In the genomic region with DNA sequence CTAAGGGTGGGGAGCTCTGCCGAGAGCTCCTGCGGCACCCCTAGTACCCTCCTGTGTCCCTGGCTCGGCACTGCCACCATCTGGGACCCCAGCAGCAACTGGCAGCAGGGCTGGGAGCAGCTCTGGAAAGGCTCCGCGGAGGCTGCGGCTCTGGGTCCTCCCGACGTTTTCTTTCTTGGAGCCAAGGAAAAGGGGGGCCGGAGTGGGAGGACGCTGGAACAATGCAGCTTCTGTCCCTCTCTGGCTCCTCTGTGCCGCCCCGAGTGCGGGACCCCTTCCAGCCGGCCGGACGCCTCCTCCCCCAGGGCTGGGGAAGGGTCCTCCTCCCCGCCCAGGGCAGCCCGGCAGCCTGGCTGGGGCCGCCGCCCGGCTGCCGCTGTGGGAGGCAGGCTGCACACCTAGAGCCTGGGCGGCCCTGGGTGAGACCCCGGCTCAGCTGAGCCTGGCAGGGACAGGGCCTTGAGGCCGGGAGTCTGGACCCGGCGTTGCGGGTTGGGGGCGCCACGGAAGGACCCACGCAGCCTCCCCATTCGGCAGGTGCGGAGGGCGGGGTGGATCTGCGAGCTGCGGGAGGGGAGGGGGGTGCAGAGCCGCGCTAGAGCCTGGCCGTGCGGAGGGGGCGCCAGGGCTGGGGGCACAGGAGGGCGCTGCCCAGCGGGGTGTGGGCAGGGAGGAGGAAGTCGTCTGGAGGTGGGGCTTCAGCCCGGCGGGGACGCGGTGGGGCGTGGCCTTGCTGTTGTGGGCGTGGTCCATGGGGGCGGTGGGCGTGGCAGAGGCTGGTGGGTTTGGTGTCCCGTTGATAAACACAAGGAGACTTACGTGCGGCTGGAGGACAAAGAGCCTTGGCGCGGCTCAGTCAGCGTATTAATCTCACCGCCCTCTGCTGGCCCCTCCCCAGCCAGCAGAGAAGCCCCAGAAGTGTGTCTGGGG, we compare ENCODE assay signal across 9 cellular contexts. TPM values are rescaled to one million over a fixed set of nuclear protein-coding genes. Genes with fewer than 3 reads are reported as not detected.
A peak's percentile ranks its signal among the peaks of the same experiment; 100 is the strongest.
DNase-seq lines count a peak whose midpoint lies in the region; ATAC-seq and TF ChIP-seq lines count a peak whose summit lies in the region.
"Had no signal": no experiment of that assay in that cellular context is flagged by ENCODE, and none has a peak within 500 bp of the region (broad histone marks: within the 10 kb centered on the region; RNA-seq: fewer than 3 reads in every experiment).

No MANE protein-coding gene starts in this region.

- WGBS in adrenal gland, 4 donors = 10 to 26% (median 19%) methylated on average over 9 to 59 of the region's 59 CpGs
- WGBS in psoas muscle, 3 donors = 21 to 28% (median 22%) methylated on average over 41 to 59 of the region's 59 CpGs

- CTCF ChIA-PET in RWPE1 (lab: Yijun Ruan, JAX) = interaction anchor here (0.6 kb wide), 1 partner anchor 31 kb away, joined by 3 read pairs; no protein-coding TSS in a partner anchor

- in situ Hi-C loops in GM13976 (cut with MboI; ENCODE audit: low sequenced_read_pairs, unreplicated experiment) = no loop called here

- H3K9me3 ChIP-seq in adrenal gland (replicated peaks in 1 of 3) = no peaks in the 10 kb centered on the region
- no peaks in the 10 kb centered on the region for H3K9me3 ChIP-seq in right atrium auricular region
- no peaks in the 10 kb centered on the region for H3K9me3 ChIP-seq in psoas muscle
- no peaks in the 10 kb centered on the region for H3K9me3 ChIP-seq in uterus
- H3K9me3 ChIP-seq: SJSA1 had no signal

- H3K4me3 ChIP-seq in adrenal gland (peak overlapping the region in 3 of 4 donors; percentile 30 to 51 (median 40)), right atrium auricular region (peak overlapping the region; percentile 29 to 54), psoas muscle (peak overlapping the region; percentile 48), uterus (peak overlapping the region; percentile 24 to 36)
- H3K4me3 ChIP-seq: SJSA1 had no signal

- POLR2A ChIA-PET in RWPE1 (lab: Yijun Ruan, JAX; ENCODE audit: low non-redundant PET) = no interaction called here

- H3K4me1 ChIP-seq in adrenal gland (replicated peaks in 1 of 2) (peaks cover 16 to 45% of the 10 kb centered on the region in 2 donors), right atrium auricular region (peaks cover 0 to 76% of the 10 kb centered on the region in 2 donors), psoas muscle (no peaks in the 10 kb centered on the region), uterus (no peaks in the 10 kb centered on the region)

- TF ChIP-seq POLR2A in adrenal gland (IDR thresholded peaks at IDR 0.05) (peak in 1 of 2 donors; percentile 78), uterus (IDR thresholded peaks at IDR 0.05) (peak in 1 of 2 donors; percentile 24)

- DNase-seq in GM13976 (ENCODE audit: low spot score) = peak; percentile 85
- peak; percentile 95 for DNase-seq in RWPE1 (ENCODE audit: low spot score)
- DNase-seq in adrenal gland = peak; percentile 81 to 96 (median 93)
- peak; percentile 92 for DNase-seq in right atrium auricular region (ENCODE audit: low spot score)
- DNase-seq in psoas muscle = peak; percentile 73 to 77
- peak; percentile 82 to 83 for DNase-seq in uterus
- no peak for DNase-seq in NCI-H1092 treated with DMSO at 0.1 percent for 48 hours (lab: John Stamatoyannopoulos, UW)
- DNase-seq in NCI-H345 treated with DMSO at 0.1 percent for 48 hours (lab: John Stamatoyannopoulos, UW; ENCODE audit: unreplicated experiment) = no peak

- H3K27me3 ChIP-seq in adrenal gland = no peaks in the 10 kb centered on the region
- H3K27me3 ChIP-seq in right atrium auricular region = no peaks in the 10 kb centered on the region
- H3K27me3 ChIP-seq in psoas muscle (ENCODE audit: insufficient read depth in 3 of 3, low read length in 2 of 3) = peaks cover 0 to 53% (median 10%) of the 10 kb centered on the region in 3 donors
- H3K27me3 ChIP-seq in uterus = no peaks in the 10 kb centered on the region
- H3K27me3 ChIP-seq: SJSA1 had no signal

- H3K27ac ChIP-seq in RWPE1 = peak overlapping the region; percentile 84
- H3K27ac ChIP-seq in adrenal gland = peak overlapping the region in 4 of 5 donors; percentile 56 to 81 (median 69)
- H3K27ac ChIP-seq in right atrium auricular region = peak overlapping the region; percentile 89 to 91
- no peak overlapping the region for H3K27ac ChIP-seq in psoas muscle
- peak overlapping the region in 1 of 2 donors; percentile 69 for H3K27ac ChIP-seq in uterus
- H3K27ac ChIP-seq: SJSA1 had no signal

- TF ChIP-seq CTCF in GM13976 (IDR thresholded peaks at IDR 0.05; ENCODE audit: borderline replicate concordance, control extremely low read depth, extremely low read depth, insufficient read depth, missing control alignments) (no peak), RWPE1 (conservative IDR thresholded peaks at IDR 0.05; ENCODE audit: low read depth) (no peak), adrenal gland (IDR thresholded peaks at IDR 0.05) (no peak), right atrium auricular region (IDR thresholded peaks at IDR 0.05) (no peak), psoas muscle (IDR thresholded peaks at IDR 0.05) (no peak), uterus (IDR thresholded peaks at IDR 0.05) (no peak)

- intact Hi-C loops in adrenal gland (cut with DNase I) (no loop called here), psoas muscle (cut with DNase I) (no loop called here), uterus (cut with DNase I; ENCODE audit: low total_unique reads) (no loop called here)

- peaks cover 0 to 3% of the 10 kb centered on the region in 2 donors for H3K36me3 ChIP-seq in adrenal gland (replicated peaks in 1 of 2)
- peaks cover 7% of the 10 kb centered on the region for H3K36me3 ChIP-seq in right atrium auricular region
- H3K36me3 ChIP-seq in psoas muscle (ENCODE audit: insufficient read depth in 1 of 2, low read depth in 1 of 2) = no peaks in the 10 kb centered on the region
- no peaks in the 10 kb centered on the region for H3K36me3 ChIP-seq in uterus

- peak in 3 of 4 donors; percentile 21 to 51 (median 46) for ATAC-seq in psoas muscle

RNA-seq across cellular contexts. Expression of gene GPSM1, which starts 15.1 kb away (rescaled TPM):
- 10 to 100 TPM in 7 of 8 donors, 1 to 10 TPM in 1; 9.9 to 50.4 (median 17.2) TPM for total RNA-seq in adrenal gland
- polyA plus RNA-seq in adrenal gland = 10 to 100 TPM in 2 of 3 donors, 1 to 10 TPM in 1; 2.9 to 48.9 (median 31.5) TPM
- 10 to 100 TPM; 39.4 to 44.5 TPM for total RNA-seq in right atrium auricular region
- total RNA-seq in psoas muscle = 1 to 10 TPM; 1.3 to 2.3 (median 1.7) TPM
- under 1 TPM; 0.34 to 0.96 (median 0.52) TPM for polyA plus RNA-seq in psoas muscle
- 10 to 100 TPM in 2 of 4 donors, 1 to 10 TPM in 2; 4.4 to 43.6 (median 24.1) TPM for total RNA-seq in uterus

RNA-seq across cellular contexts. Expression of gene DNLZ, which starts 21.1 kb away (rescaled TPM):
- total RNA-seq in adrenal gland (10 to 100 TPM; 12.1 to 28.9 (median 18.3) TPM), right atrium auricular region (10 to 100 TPM; 15.4 to 36.6 TPM), psoas muscle (10 to 100 TPM in 3 of 4 donors, 1 to 10 TPM in 1; 8.2 to 29.6 (median 21.1) TPM), uterus (10 to 100 TPM in 3 of 4 donors, 1 to 10 TPM in 1; 6.8 to 29.4 (median 27.3) TPM)
- polyA plus RNA-seq in adrenal gland (10 to 100 TPM in 2 of 3 donors, 1 to 10 TPM in 1; 3.1 to 20.5 (median 14.7) TPM), psoas muscle (10 to 100 TPM; 18.5 to 40.7 (median 18.7) TPM)

RNA-seq across cellular contexts. Expression of gene CARD9, which starts 31.0 kb away (rescaled TPM):
- total RNA-seq in adrenal gland = 1 to 10 TPM; 1.1 to 5.8 (median 4.0) TPM
- polyA plus RNA-seq in adrenal gland = 10 to 100 TPM in 1 of 3 donors, 1 to 10 TPM in 1, under 1 TPM in 1; 0.35 to 10.6 (median 5.7) TPM
- total RNA-seq in right atrium auricular region = 1 to 10 TPM in 1 of 2 donors, under 1 TPM in 1; 0.15 to 1.1 TPM
- total RNA-seq in psoas muscle = 1 to 10 TPM in 1 of 4 donors, under 1 TPM in 3; 0.26 to 1.1 (median 0.71) TPM
- under 1 TPM; 0.39 to 0.56 (median 0.51) TPM for polyA plus RNA-seq in psoas muscle
- 10 to 100 TPM in 1 of 4 donors, 1 to 10 TPM in 2, under 1 TPM in 1; under 0.01 to 10.6 (median 2.5) TPM for total RNA-seq in uterus

RNA-seq across cellular contexts. Expression of gene CCDC187, which starts 38.6 kb away (rescaled TPM):
- total RNA-seq in adrenal gland (under 1 TPM in 7 of 8 donors, not detected in 1; 0.04 to 0.19 (median 0.09) TPM), right atrium auricular region (not detected), psoas muscle (not detected), uterus (1 to 10 TPM in 2 of 4 donors, under 1 TPM in 2; 0.27 to 5.1 (median 2.2) TPM)
- polyA plus RNA-seq in adrenal gland (under 1 TPM; under 0.01 to 0.08 (median 0.04) TPM), psoas muscle (not detected)
- total RNA-seq: SJSA1 had no signal

RNA-seq across cellular contexts. Expression of gene SNAPC4, which starts 57.5 kb away (rescaled TPM):
- 10 to 100 TPM in 1 of 8 donors, 1 to 10 TPM in 7; 3.3 to 10.6 (median 5.6) TPM for total RNA-seq in adrenal gland
- polyA plus RNA-seq in adrenal gland = 10 to 100 TPM in 1 of 3 donors, 1 to 10 TPM in 2; 3.4 to 20.1 (median 8.3) TPM
- 1 to 10 TPM; 2.5 to 4.4 TPM for total RNA-seq in right atrium auricular region
- total RNA-seq in psoas muscle = 1 to 10 TPM; 3.5 to 4.9 (median 4.5) TPM
- polyA plus RNA-seq in psoas muscle = 1 to 10 TPM; 3.1 to 6.5 (median 5.1) TPM
- 10 to 100 TPM in 2 of 4 donors, 1 to 10 TPM in 1, under 1 TPM in 1; 0.51 to 12.5 (median 7.7) TPM for total RNA-seq in uterus

Comparison
In these comparisons a context has a peak if more than half of its experiments do, and no peak if none do; other contexts are left out.
1. DNase-seq: peak in GM13976 (single experiment), RWPE1 (single experiment), adrenal gland (7 of 7), right atrium auricular region (single experiment), psoas muscle (2 of 2) and uterus (2 of 2); none in NCI-H1092 treated with DMSO at 0.1 percent for 48 hours (single experiment) and NCI-H345 treated with DMSO at 0.1 percent for 48 hours (single experiment).
2. Peak in every context shown above with its lines, with median percentiles within 50 percentile points of each other: H3K4me3 ChIP-seq.